ENCODE assay signal across 8 cellular contexts in genomic region chr20:25309395-25310267, GRCh38.
DNase-seq lines count a peak whose midpoint lies in the region; ATAC-seq, FAIRE-seq and TF ChIP-seq lines count a peak whose summit lies in the region.

No MANE protein-coding gene starts in this region.

- H3K27me3 ChIP-seq in DND-41 (ENCODE audit: insufficient read depth, low read length, poor library complexity) (no peaks in the 10 kb centered on the region), MM.1S (replicated peaks; ENCODE audit: insufficient read depth, low read length) (no peaks in the 10 kb centered on the region), GM12878 (replicated peaks in 1 of 2; ENCODE audit: control insufficient read depth in 2 of 2, insufficient read depth in 2 of 2, low read length in 1 of 2) (no peaks in the 10 kb centered on the region), testis (no peaks in the 10 kb centered on the region)

- H3K36me3 Mint-ChIP-seq in immature natural killer cell: peaks cover 4 to 10% (median 9%) of the 10 kb centered on the region in 3 donors

- WGBS in GM12878 (ENCODE audit: insufficient coverage, insufficient replicate concordance, low lambda C conversion rate, missing lambda C conversion rate): 93% methylated on average over 18 of the region's 18 CpGs
- WGBS in testis, 2 donors: 68 to 74% methylated on average over 11 to 18 of the region's 18 CpGs

- no peak for TF ChIP-seq EP300 in GM12878 (IDR thresholded peaks at IDR 0.05; ENCODE audit: borderline replicate concordance in 1 of 2, control insufficient read depth in 1 of 2, low read depth in 2 of 2, low read length in 2 of 2)

- POLR2A ChIA-PET in GM12878 (lab: Charles Lee): no interaction called here

- peak overlapping the region; percentile 2; the same call in 1 of the 2 replicates for H3K27ac ChIP-seq in DND-41 (ENCODE audit: low read length)
- H3K27ac ChIP-seq in MM.1S (ENCODE audit: low read length): peak overlapping the region; percentile 100
- H3K27ac ChIP-seq in GM12878 (ENCODE audit: control insufficient read depth, insufficient read depth): peak overlapping the region; percentile 92
- peak overlapping the region; percentile 12 to 78 for H3K27ac ChIP-seq in testis

- H3K9me3 Mint-ChIP-seq in immature natural killer cell: no peaks in the 10 kb centered on the region

- SMC1A ChIA-PET in GM12878 (lab: Charles Lee; ENCODE audit: uncharacterized antibody, unreplicated experiment): interaction anchor here (0.7 to 2.6 kb wide), 3 partner anchors 11 to 88 kb away, joined by 3 to 39 read pairs (median 7); partner anchors contain the start of gene ABHD12

- no peak for TF ChIP-seq POLR2A in GM12878 (IDR thresholded peaks at IDR 0.05; ENCODE audit: low read depth, low read length)
- TF ChIP-seq POLR2A in testis (IDR thresholded peaks at IDR 0.05): no peak

- in situ Hi-C loops in GM12878 (cut with MboI): no loop called here

- H4K20me1 ChIP-seq in DND-41 (ENCODE audit: insufficient read depth, low read length): peaks cover 13% of the 10 kb centered on the region
- no peaks in the 10 kb centered on the region for H4K20me1 ChIP-seq in MM.1S (ENCODE audit: insufficient read depth, low read length)
- H4K20me1 ChIP-seq in GM12878 (ENCODE audit: control insufficient read depth, insufficient read depth): no peaks in the 10 kb centered on the region

- ATAC-seq in DND-41 (ENCODE audit: insufficient read depth, low read depth) (no peak), GM12878 (peak; percentile 30), GM21360 (IDR thresholded peaks at IDR 0.05; ENCODE audit: unreplicated experiment) (no peak)

- no peak overlapping the region for H3K4me3 ChIP-seq in DND-41 (ENCODE audit: low read depth in 1 of 2, low read length in 2 of 2)
- peak overlapping the region; percentile 58 for H3K4me3 ChIP-seq in MM.1S (ENCODE audit: low read length)
- H3K4me3 ChIP-seq in GM12878: no peak overlapping the region
- no peak overlapping the region for H3K4me3 ChIP-seq in testis

- H2AFZ ChIP-seq in DND-41 (ENCODE audit: low read depth, low read length): no peak overlapping the region
- no peak overlapping the region for H2AFZ ChIP-seq in MM.1S (ENCODE audit: low read length)
- no peak overlapping the region for H2AFZ ChIP-seq in GM12878 (ENCODE audit: control insufficient read depth, low read depth, low read length)

- H3F3A ChIP-seq in MM.1S (ENCODE audit: insufficient read depth, low read length): peaks cover 27% of the 10 kb centered on the region

- peaks cover 18% of the 10 kb centered on the region in 2 donors for H3K4me1 Mint-ChIP-seq in immature natural killer cell

- H3K9ac ChIP-seq in DND-41 (ENCODE audit: low read depth, low read length) (no peak overlapping the region), MM.1S (ENCODE audit: low read length) (peak overlapping the region; percentile 94), GM12878 (ENCODE audit: control insufficient read depth, insufficient read depth, low read length) (no peak overlapping the region)

- H3K36me3 ChIP-seq in DND-41 (ENCODE audit: insufficient read depth, low read length) (peaks cover 58% of the 10 kb centered on the region), MM.1S (replicated peaks; ENCODE audit: insufficient read depth, low read length) (no peaks in the 10 kb centered on the region), GM12878 (ENCODE audit: control insufficient read depth in 2 of 2, insufficient read depth in 2 of 2, low read length in 1 of 2) (peaks cover 10 to 12% of the 10 kb centered on the region in 2 experiments; a peak in 3 of 4 replicates), testis (ENCODE audit: low read depth, missing control alignments) (no peaks in the 10 kb centered on the region)

- H3K4me1 ChIP-seq in DND-41 (ENCODE audit: insufficient read depth, low read length): 0 out of 2 replicates have a peak, but pooled peaks cover 3% of the 10 kb centered on the region
- H3K4me1 ChIP-seq in MM.1S (ENCODE audit: low read length): peaks cover 31% of the 10 kb centered on the region
- H3K4me1 ChIP-seq in GM12878 (ENCODE audit: control insufficient read depth, insufficient read depth, low read length): peaks cover 33% of the 10 kb centered on the region
- H3K4me1 ChIP-seq in testis: peaks cover 21% of the 10 kb centered on the region

- H3K27me3 Mint-ChIP-seq in immature natural killer cell (ENCODE audit: low read depth in 3 of 3): peaks cover 2 to 3% (median 3%) of the 10 kb centered on the region in 3 donors

- intact Hi-C loops in GM12878 (cut with micrococcal nuclease; ENCODE audit: unreplicated experiment): loop anchor here (10.0 kb wide), 1 partner anchor 315 kb away; the partner anchor contains the start of gene NANP
- intact Hi-C loops in testis (cut with DNase I; ENCODE audit: low total_unique reads): no loop called here

- TF ChIP-seq RAD21 in GM12878 (IDR thresholded peaks at IDR 0.05; ENCODE audit: insufficient read depth, low read depth, low read length): no peak

- H3K4me2 ChIP-seq in DND-41 (ENCODE audit: insufficient read depth, low read length): no peak overlapping the region
- H3K4me2 ChIP-seq in MM.1S (ENCODE audit: low read depth, low read length): peak overlapping the region; percentile 96
- peak overlapping the region; percentile 83; the same call in 1 of the 2 replicates for H3K4me2 ChIP-seq in GM12878 (ENCODE audit: control insufficient read depth, insufficient read depth)

- no peak for FAIRE-seq in GM12878 (lab: Jason Lieb, UNC)

- DNase-seq in DND-41: no peak
- peak; percentile 86 for DNase-seq in MM.1S
- DNase-seq in GM12878 (ENCODE audit: low read depth, low spot score): no peak
- peak; percentile 87 for DNase-seq in kidney glomerular epithelial cell (lab: John Stamatoyannopoulos, UW)
- DNase-seq in testis: no peak
- DNase-seq in stimulated activated CD4-positive, alpha-beta T cell treated with anti-CD3 and anti-CD28 coated beads, Interleukin-2, amount 100 ng/mL, for 24 hours: no peak
- DNase-seq in immature natural killer cell: no peak

- no peaks in the 10 kb centered on the region for H3K9me2 ChIP-seq in MM.1S (replicated peaks; ENCODE audit: insufficient read depth, low read length)

- CTCF ChIA-PET in GM12878 (lab: Yijun Ruan, JAX): interaction anchor here (0.5 to 2.6 kb wide), 5 partner anchors 11 to 144 kb away, joined by 3 to 23 read pairs (median 6); no protein-coding TSS in a partner anchor

- H3K4me3 Mint-ChIP-seq in immature natural killer cell: no peak overlapping the region

- peak overlapping the region in 3 of 6 donors; percentile 39 to 92 (median 60) for H3K27ac Mint-ChIP-seq in immature natural killer cell

- BruUV-seq in GM12878 (replicated peaks; lab: Mats Ljungman, UMichigan): no TSS peak

- H3K9me3 ChIP-seq in DND-41 (ENCODE audit: insufficient read depth, low read length, severe bottlenecking) (no peaks in the 10 kb centered on the region), MM.1S (replicated peaks; ENCODE audit: insufficient read depth, low read length) (no peaks in the 10 kb centered on the region), GM12878 (replicated peaks; ENCODE audit: control insufficient read depth, insufficient read depth, low read length) (no peaks in the 10 kb centered on the region), testis (no peaks in the 10 kb centered on the region)

- H3K79me2 ChIP-seq in DND-41 (ENCODE audit: insufficient read depth, low read length): no peaks in the 10 kb centered on the region
- peaks cover 44% of the 10 kb centered on the region for H3K79me2 ChIP-seq in MM.1S (ENCODE audit: low read length)
- H3K79me2 ChIP-seq in GM12878 (ENCODE audit: control insufficient read depth, insufficient read depth, low read length): no peaks in the 10 kb centered on the region; the same call in 1 of the 2 replicates

- RAD21 ChIA-PET in GM12878 (lab: Charles Lee; ENCODE audit: unreplicated experiment): interaction anchor here (1.0 to 3.5 kb wide), 4 partner anchors 9 to 89 kb away, joined by 3 to 29 read pairs (median 8); no protein-coding TSS in a partner anchor

- TF ChIP-seq CTCF in DND-41 (IDR thresholded peaks at IDR 0.05; ENCODE audit: borderline replicate concordance, extremely low read depth, low read length, poor library complexity, severe bottlenecking) (no peak), MM.1S (IDR thresholded peaks at IDR 0.05; ENCODE audit: low read length) (no peak), GM12878 (IDR thresholded peaks at IDR 0.05 in 2 of 3, conservative IDR thresholded peaks at IDR 0.05 in 1 of 3; ENCODE audit: control insufficient read depth in 2 of 3, extremely low read depth in 1 of 3, insufficient read depth in 1 of 3, low read depth in 3 of 3, low read length in 3 of 3) (no peak), testis (IDR thresholded peaks at IDR 0.05) (no peak)

TF ChIP-seq in GM12878, 131 proteins besides CTCF, POLR2A, EP300 and RAD21 (continues in another document):
- TF ChIP-seq HSF1 (IDR thresholded peaks at IDR 0.05; ENCODE audit: low read depth, low read length): no peak
- TF ChIP-seq ATF2 (IDR thresholded peaks at IDR 0.05; ENCODE audit: low read length): no peak
- TF ChIP-seq ZSCAN29 (IDR thresholded peaks at IDR 0.05): no peak
- TF ChIP-seq TCF7 (IDR thresholded peaks at IDR 0.05; ENCODE audit: borderline replicate concordance): no peak
- TF ChIP-seq IRF4 (IDR thresholded peaks at IDR 0.05; ENCODE audit: low read depth, low read length): no peak
- no peak for TF ChIP-seq NFYA (IDR thresholded peaks at IDR 0.05; ENCODE audit: borderline replicate concordance, low read depth, low read length)

Comparison
In these comparisons a context has a peak if more than half of its experiments do, and no peak if none do; other contexts are left out.
1. DNase-seq: peak in MM.1S (single experiment) and kidney glomerular epithelial cell (single experiment); none in DND-41 (single experiment), GM12878 (single experiment), testis (single experiment), stimulated activated CD4-positive, alpha-beta T cell treated with anti-CD3 and anti-CD28 coated beads, Interleukin-2, amount 100 ng/mL, for 24 hours (0 of 2) and immature natural killer cell (0 of 3).
2. H3K27ac ChIP-seq: peak in every context shown above with its lines; median percentile 100 in MM.1S; 92 in GM12878; 45 in testis; 2 in DND-41.